3 cellular contexts compared by ENCODE assay signal in the genomic region with DNA sequence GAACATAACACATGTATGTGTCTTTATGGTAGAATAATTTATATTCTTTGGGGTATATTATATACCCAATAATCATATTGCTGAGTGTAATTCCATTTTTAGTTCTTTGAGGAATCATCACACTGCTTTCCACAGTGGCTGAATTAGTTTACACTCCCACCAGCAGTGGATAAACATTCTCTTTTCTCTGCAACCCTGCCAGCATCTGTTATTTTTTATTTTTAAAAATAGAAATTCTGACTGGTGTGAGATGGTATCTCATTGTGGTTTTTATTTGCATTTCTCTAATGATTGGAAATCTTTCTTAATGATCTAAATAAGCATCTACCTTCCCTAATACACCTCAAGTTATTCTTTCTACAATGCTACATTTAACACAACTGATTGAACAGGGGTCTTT.
"Had no signal": no experiment of that assay in that cellular context is flagged by ENCODE, and none has a peak within 500 bp of the region (broad histone marks: within the 10 kb centered on the region; RNA-seq: fewer than 3 reads in every experiment).

No MANE protein-coding gene starts in this region.

- ATAC-seq: GM12878 had no signal

- DNase-seq: GDM1, GF-D8 had no signal

- H3K4me3 ChIP-seq: GM12878 had no signal
